ENCODE assay signal across 9 cellular contexts in the genomic region with DNA sequence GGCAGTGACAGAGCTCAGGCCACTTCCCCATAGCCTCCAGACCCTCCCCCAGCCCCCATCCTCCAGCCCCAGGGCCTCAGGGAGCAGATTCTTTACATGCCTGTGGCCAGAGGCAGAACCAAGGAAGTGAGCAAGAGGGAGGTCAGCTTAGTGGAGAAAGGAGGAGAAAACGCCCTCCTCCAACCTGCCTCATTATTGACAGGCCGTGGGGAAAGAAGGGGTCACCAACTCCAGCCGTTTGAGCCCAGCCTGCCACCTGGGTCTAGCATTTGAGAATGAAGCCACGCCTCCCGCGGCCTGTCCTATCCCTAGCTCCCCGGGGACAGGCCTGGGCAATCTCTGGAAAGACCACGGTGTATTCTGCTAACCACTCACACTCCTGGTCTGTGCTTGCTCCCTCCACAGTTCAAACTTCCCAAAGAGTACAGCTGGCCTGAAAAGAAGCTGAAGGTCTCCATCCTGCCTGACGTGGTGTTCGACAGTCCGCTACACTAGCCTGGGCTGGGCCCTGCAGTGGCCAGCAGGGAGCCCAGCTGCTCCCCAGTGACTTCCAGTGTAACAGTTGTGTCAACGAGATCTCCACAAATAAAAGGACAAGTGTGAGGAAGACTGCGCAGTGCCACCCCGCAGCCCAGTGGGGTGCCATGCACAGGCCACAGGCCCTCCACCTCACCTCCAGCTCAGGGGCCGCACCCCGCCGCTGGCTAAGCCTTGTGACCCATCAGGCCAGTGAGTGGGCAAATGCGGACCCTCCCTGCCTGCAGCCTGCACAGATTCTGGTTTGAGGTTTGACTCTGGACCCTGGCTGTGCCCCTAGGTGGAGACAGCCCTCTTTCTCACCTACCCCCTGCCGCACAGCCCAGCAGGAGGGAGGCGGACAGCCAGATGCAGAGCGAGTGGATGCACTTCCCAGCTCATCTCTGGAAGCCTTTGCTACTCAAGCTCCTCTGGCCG. TPM values are rescaled to one million over a fixed set of nuclear protein-coding genes. Genes with fewer than 3 reads are reported as not detected.
DNase-seq lines count a peak whose midpoint lies in the region; ATAC-seq, FAIRE-seq and TF ChIP-seq lines count a peak whose summit lies in the region.
"Had no signal": no experiment of that assay in that cellular context is flagged by ENCODE, and none has a peak within 500 bp of the region (broad histone marks: within the 10 kb centered on the region; RNA-seq: fewer than 3 reads in every experiment).

No MANE protein-coding gene starts in this region.

- peaks cover 85% of the 10 kb centered on the region for H3K4me1 Mint-ChIP-seq in WTC11
- H3K4me1 Mint-ChIP-seq in CD8-positive, alpha-beta T cell (ENCODE audit: low read depth): peaks cover 31% of the 10 kb centered on the region

- no peak overlapping the region for H3K4me3 ChIP-seq in stomach
- H3K4me3 ChIP-seq in CD8-positive, alpha-beta T cell (ENCODE audit: low read depth, low read length): no peak overlapping the region

- peak; percentile 92 for DNase-seq in HCEC 1CT
- peak; percentile 67 for DNase-seq in WTC11 (ENCODE audit: low spot score)
- peak; percentile 93 for DNase-seq in hepatic stellate cell (ENCODE audit: low spot score)
- no peak for DNase-seq in stomach
- no peak for DNase-seq in GM12892 (ENCODE audit: insufficient read length)
- no peak for DNase-seq in CD8-positive, alpha-beta T cell
- DNase-seq in stimulated activated naive CD4-positive, alpha-beta T cell treated with Interleukin-2 at 50 U/mL for 16 hours (lab: John Stamatoyannopoulos, UW): no peak

- peak overlapping the region in 4 of 5 donors; percentile 81 to 87 (median 86) for H3K27ac ChIP-seq in stomach
- no peak overlapping the region for H3K27ac ChIP-seq in CD8-positive, alpha-beta T cell (ENCODE audit: low read depth, low read length)
- H3K27ac ChIP-seq: VCaP had no signal

- TF ChIP-seq POLR2A in stomach (IDR thresholded peaks at IDR 0.05): no peak
- no peak for TF ChIP-seq POLR2A in GM12892 (IDR thresholded peaks at IDR 0.05; ENCODE audit: low read depth, low read length)

- ATAC-seq in WTC11: peak; percentile 74
- ATAC-seq in CD8-positive, alpha-beta T cell: no peak
- ATAC-seq in GM21447 (IDR thresholded peaks at IDR 0.05; ENCODE audit: unreplicated experiment): no peak

- FAIRE-seq in GM12892 (lab: Jason Lieb, UNC): no peak

- no peaks in the 10 kb centered on the region; the same call in 1 of the 2 replicates for H3K27me3 Mint-ChIP-seq in WTC11 (ENCODE audit: low read depth)
- no peaks in the 10 kb centered on the region for H3K27me3 Mint-ChIP-seq in CD8-positive, alpha-beta T cell (ENCODE audit: low read depth)

- peak overlapping the region; percentile 90 for H3K27ac Mint-ChIP-seq in WTC11
- no peak overlapping the region for H3K27ac Mint-ChIP-seq in CD8-positive, alpha-beta T cell

- CTCF ChIA-PET in WTC11 (lab: Charles Lee): interaction anchor here (0.7 to 4.9 kb wide), 15 partner anchors 9 to 127 kb away, joined by 3 to 45 read pairs (median 5); partner anchors contain the start of genes ACTR1A, ARL3, SUFU and TRIM8
- CTCF ChIA-PET in CD8-positive, alpha-beta T cell (lab: Charles Lee): interaction anchor here (1.0 kb wide), 1 partner anchor 123 kb away, joined by 3 read pairs; no protein-coding TSS in a partner anchor

- no peaks in the 10 kb centered on the region for H3K9me3 ChIP-seq in stomach
- H3K9me3 ChIP-seq in CD8-positive, alpha-beta T cell (ENCODE audit: low read length): no peaks in the 10 kb centered on the region

- POLR2A ChIA-PET in WTC11 (lab: Charles Lee): interaction anchor here (0.6 to 2.1 kb wide), 9 partner anchors 8 to 84 kb away, joined by 3 to 15 read pairs (median 4); partner anchors contain the start of genes ARL3 and TRIM8
- POLR2A ChIA-PET in CD8-positive, alpha-beta T cell (lab: Charles Lee): no interaction called here

- intact Hi-C loops in stomach (cut with DNase I; ENCODE audit: low total_unique reads): no loop called here
- intact Hi-C loops in CD8-positive, alpha-beta T cell (cut with DNase I, micrococcal nuclease): no loop called here

- 75 to 80% (median 76%) methylated on average over 16 to 22 of the region's 22 CpGs for WGBS in stomach, 5 donors

- no peak for TF ChIP-seq EP300 in stomach (IDR thresholded peaks at IDR 0.05)

- TF ChIP-seq CTCF in WTC11 (IDR thresholded peaks at IDR 0.05): no peak
- no peak for TF ChIP-seq CTCF in stomach (IDR thresholded peaks at IDR 0.05)
- no peak for TF ChIP-seq CTCF in CD8-positive, alpha-beta T cell (IDR thresholded peaks at IDR 0.05)

- no peaks in the 10 kb centered on the region for H3K9me3 Mint-ChIP-seq in WTC11
- H3K9me3 Mint-ChIP-seq in CD8-positive, alpha-beta T cell: no peaks in the 10 kb centered on the region

- no peaks in the 10 kb centered on the region for H3K27me3 ChIP-seq in stomach
- H3K27me3 ChIP-seq in CD8-positive, alpha-beta T cell (ENCODE audit: insufficient read depth, low read length): no peaks in the 10 kb centered on the region

- peaks cover 48 to 89% (median 72%) of the 10 kb centered on the region in 4 donors for H3K4me1 ChIP-seq in stomach
- peaks cover 35% of the 10 kb centered on the region for H3K4me1 ChIP-seq in CD8-positive, alpha-beta T cell (ENCODE audit: insufficient read depth, low read length)

- H3K36me3 ChIP-seq in stomach: peaks cover 6 to 29% (median 14%) of the 10 kb centered on the region in 4 donors
- no peaks in the 10 kb centered on the region for H3K36me3 ChIP-seq in CD8-positive, alpha-beta T cell (ENCODE audit: insufficient read depth, low read length)

- no peak overlapping the region; the same call in 1 of the 2 replicates for H3K4me3 Mint-ChIP-seq in WTC11
- H3K4me3 Mint-ChIP-seq in CD8-positive, alpha-beta T cell: no peak overlapping the region

- no peaks in the 10 kb centered on the region for H3K36me3 Mint-ChIP-seq in WTC11
- H3K36me3 Mint-ChIP-seq in CD8-positive, alpha-beta T cell: peaks cover 24% of the 10 kb centered on the region

TF ChIP-seq in WTC11, 78 proteins besides CTCF, POLR2A, EP300 and RAD21 (continues in another document):
- TF ChIP-seq ATF1 (CRISPR knock-in tag; IDR thresholded peaks at IDR 0.05) (no peak), ZNF396 (CRISPR knock-in tag; IDR thresholded peaks at IDR 0.05; ENCODE audit: borderline replicate concordance) (no peak), SP1 (CRISPR knock-in tag; conservative IDR thresholded peaks at IDR 0.05) (0 out of 2 replicates have a peak, but pooled peaks have one; percentile 32), HMGA2 (CRISPR knock-in tag; IDR thresholded peaks at IDR 0.05) (no peak), SOX15 (CRISPR knock-in tag; IDR thresholded peaks at IDR 0.05) (no peak), AFF4 (CRISPR knock-in tag; IDR thresholded peaks at IDR 0.05; ENCODE audit: borderline replicate concordance) (0 out of 2 replicates have a peak, but pooled peaks have one; percentile 25)
- TF ChIP-seq, protein P1, sequence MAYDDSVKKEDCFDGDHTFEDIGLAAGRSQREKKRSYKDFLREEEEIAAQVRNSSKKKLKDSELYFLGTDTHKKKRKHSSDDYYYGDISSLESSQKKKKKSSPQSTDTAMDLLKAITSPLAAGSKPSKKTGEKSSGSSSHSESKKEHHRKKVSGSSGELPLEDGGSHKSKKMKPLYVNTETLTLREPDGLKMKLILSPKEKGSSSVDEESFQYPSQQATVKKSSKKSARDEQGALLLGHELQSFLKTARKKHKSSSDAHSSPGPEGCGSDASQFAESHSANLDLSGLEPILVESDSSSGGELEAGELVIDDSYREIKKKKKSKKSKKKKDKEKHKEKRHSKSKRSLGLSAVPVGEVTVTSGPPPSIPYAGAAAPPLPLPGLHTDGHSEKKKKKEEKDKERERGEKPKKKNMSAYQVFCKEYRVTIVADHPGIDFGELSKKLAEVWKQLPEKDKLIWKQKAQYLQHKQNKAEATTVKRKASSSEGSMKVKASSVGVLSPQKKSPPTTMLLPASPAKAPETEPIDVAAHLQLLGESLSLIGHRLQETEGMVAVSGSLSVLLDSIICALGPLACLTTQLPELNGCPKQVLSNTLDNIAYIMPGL (CRISPR knock-in tag; IDR thresholded peaks at IDR 0.05): no peak
- TF ChIP-seq, protein P2, sequence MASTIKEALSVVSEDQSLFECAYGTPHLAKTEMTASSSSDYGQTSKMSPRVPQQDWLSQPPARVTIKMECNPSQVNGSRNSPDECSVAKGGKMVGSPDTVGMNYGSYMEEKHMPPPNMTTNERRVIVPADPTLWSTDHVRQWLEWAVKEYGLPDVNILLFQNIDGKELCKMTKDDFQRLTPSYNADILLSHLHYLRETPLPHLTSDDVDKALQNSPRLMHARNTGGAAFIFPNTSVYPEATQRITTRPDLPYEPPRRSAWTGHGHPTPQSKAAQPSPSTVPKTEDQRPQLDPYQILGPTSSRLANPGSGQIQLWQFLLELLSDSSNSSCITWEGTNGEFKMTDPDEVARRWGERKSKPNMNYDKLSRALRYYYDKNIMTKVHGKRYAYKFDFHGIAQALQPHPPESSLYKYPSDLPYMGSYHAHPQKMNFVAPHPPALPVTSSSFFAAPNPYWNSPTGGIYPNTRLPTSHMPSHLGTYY (CRISPR knock-in tag; IDR thresholded peaks at IDR 0.05): no peak

RNA-seq across cellular contexts. Expression of gene TRIM8, which starts 14.3 kb away (rescaled TPM):
- total RNA-seq in WTC11 (2021) (36.3 to 40.3 TPM (median 36.8 TPM) in 3 replicates), stomach (100 to 1,000 TPM in 3 of 5 donors, 10 to 100 TPM in 2; 40.0 to 253 (median 149) TPM)
- 10 to 100 TPM; 45.6 to 83.2 (median 68.4) TPM for polyA plus RNA-seq in stomach
- polyA plus RNA-seq in GM12892 (2012; ENCODE audit: missing spikeins): 25.0 TPM
- 10 to 100 TPM; 47.9 to 53.1 TPM for total RNA-seq in CD8-positive, alpha-beta T cell

Comparison
In these comparisons a context has a peak if more than half of its experiments do, and no peak if none do; other contexts are left out.
1. DNase-seq: peak in HCEC 1CT (single experiment), WTC11 (single experiment) and hepatic stellate cell (single experiment); none in stomach (single experiment), GM12892 (single experiment), CD8-positive, alpha-beta T cell (0 of 7) and stimulated activated naive CD4-positive, alpha-beta T cell treated with Interleukin-2 at 50 U/mL for 16 hours (single experiment).